Comparison of ENCODE assay signal across 1 cellular context in genomic region chr11:97937501-97937900, GRCh38.
TF ChIP-seq lines count a peak whose summit lies in the region.

No MANE protein-coding gene starts in this region.

TF ChIP-seq in SK-N-SH treated with all-trans-retinoic acid at 6 μM for 48 hours, 23 proteins besides CTCF, POLR2A, EP300 and RAD21 (continued from another document):
- TF ChIP-seq, protein P1, sequence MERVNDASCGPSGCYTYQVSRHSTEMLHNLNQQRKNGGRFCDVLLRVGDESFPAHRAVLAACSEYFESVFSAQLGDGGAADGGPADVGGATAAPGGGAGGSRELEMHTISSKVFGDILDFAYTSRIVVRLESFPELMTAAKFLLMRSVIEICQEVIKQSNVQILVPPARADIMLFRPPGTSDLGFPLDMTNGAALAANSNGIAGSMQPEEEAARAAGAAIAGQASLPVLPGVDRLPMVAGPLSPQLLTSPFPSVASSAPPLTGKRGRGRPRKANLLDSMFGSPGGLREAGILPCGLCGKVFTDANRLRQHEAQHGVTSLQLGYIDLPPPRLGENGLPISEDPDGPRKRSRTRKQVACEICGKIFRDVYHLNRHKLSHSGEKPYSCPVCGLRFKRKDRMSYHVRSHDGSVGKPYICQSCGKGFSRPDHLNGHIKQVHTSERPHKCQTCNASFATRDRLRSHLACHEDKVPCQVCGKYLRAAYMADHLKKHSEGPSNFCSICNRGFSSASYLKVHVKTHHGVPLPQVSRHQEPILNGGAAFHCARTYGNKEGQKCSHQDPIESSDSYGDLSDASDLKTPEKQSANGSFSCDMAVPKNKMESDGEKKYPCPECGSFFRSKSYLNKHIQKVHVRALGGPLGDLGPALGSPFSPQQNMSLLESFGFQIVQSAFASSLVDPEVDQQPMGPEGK (CRISPR knock-in tag; IDR thresholded peaks at IDR 0.05; ENCODE audit: borderline replicate concordance): no peak
- TF ChIP-seq, protein P2, sequence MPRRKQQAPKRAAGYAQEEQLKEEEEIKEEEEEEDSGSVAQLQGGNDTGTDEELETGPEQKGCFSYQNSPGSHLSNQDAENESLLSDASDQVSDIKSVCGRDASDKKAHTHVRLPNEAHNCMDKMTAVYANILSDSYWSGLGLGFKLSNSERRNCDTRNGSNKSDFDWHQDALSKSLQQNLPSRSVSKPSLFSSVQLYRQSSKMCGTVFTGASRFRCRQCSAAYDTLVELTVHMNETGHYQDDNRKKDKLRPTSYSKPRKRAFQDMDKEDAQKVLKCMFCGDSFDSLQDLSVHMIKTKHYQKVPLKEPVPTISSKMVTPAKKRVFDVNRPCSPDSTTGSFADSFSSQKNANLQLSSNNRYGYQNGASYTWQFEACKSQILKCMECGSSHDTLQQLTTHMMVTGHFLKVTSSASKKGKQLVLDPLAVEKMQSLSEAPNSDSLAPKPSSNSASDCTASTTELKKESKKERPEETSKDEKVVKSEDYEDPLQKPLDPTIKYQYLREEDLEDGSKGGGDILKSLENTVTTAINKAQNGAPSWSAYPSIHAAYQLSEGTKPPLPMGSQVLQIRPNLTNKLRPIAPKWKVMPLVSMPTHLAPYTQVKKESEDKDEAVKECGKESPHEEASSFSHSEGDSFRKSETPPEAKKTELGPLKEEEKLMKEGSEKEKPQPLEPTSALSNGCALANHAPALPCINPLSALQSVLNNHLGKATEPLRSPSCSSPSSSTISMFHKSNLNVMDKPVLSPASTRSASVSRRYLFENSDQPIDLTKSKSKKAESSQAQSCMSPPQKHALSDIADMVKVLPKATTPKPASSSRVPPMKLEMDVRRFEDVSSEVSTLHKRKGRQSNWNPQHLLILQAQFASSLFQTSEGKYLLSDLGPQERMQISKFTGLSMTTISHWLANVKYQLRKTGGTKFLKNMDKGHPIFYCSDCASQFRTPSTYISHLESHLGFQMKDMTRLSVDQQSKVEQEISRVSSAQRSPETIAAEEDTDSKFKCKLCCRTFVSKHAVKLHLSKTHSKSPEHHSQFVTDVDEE (CRISPR knock-in tag; IDR thresholded peaks at IDR 0.05): no peak
- TF ChIP-seq ZFP3 (CRISPR knock-in tag; IDR thresholded peaks at IDR 0.05) (no peak), ZNF70 (CRISPR knock-in tag; IDR thresholded peaks at IDR 0.05) (no peak), ESRRG (CRISPR knock-in tag; IDR thresholded peaks at IDR 0.05) (no peak), CSDC2 (CRISPR knock-in tag; IDR thresholded peaks at IDR 0.05) (no peak), BACH2 (CRISPR knock-in tag; IDR thresholded peaks at IDR 0.05; ENCODE audit: borderline replicate concordance) (no peak), GLIS3 (CRISPR knock-in tag; IDR thresholded peaks at IDR 0.05) (no peak), SNAI2 (CRISPR knock-in tag; IDR thresholded peaks at IDR 0.05) (no peak), OSR1 (CRISPR knock-in tag; IDR thresholded peaks at IDR 0.05) (no peak), ZFP30 (CRISPR knock-in tag; IDR thresholded peaks at IDR 0.05) (no peak), ISL1 (CRISPR knock-in tag; IDR thresholded peaks at IDR 0.05) (no peak), CREB5 (CRISPR knock-in tag; IDR thresholded peaks at IDR 0.05; ENCODE audit: low read depth) (no peak), TCF4 (CRISPR knock-in tag; IDR thresholded peaks at IDR 0.05; ENCODE audit: borderline replicate concordance) (no peak), ZC3H10 (CRISPR knock-in tag; IDR thresholded peaks at IDR 0.05) (no peak), CSRNP3 (CRISPR knock-in tag; IDR thresholded peaks at IDR 0.05) (no peak)
